Comparison of ENCODE assay signal across 8 cellular contexts in genomic region chr19:12774588-12775555, GRCh38. TPM values are rescaled to one million over a fixed set of nuclear protein-coding genes. Genes with fewer than 3 reads are reported as not detected.
DNase-seq lines count a peak whose midpoint lies in the region; ATAC-seq and TF ChIP-seq lines count a peak whose summit lies in the region.

Gene HOOK2 (minus strand): TSS chr19:12775552. CDS start chr19:12775449, 103 bp downstream.

- TF ChIP-seq POLR2A in NB4 (IDR thresholded peaks at IDR 0.05; ENCODE audit: extremely low read depth, insufficient read length) = no peak

- peak within 1 kb of the TSS; percentile 46 for H3K4me3 ChIP-seq in NB4 (ENCODE audit: low read depth, low read length)
- H3K4me3 ChIP-seq in neutrophil (ENCODE audit: low read depth in 1 of 2, low read length in 1 of 2) = peak within 1 kb of the TSS; percentile 80 to 86

- H3K27ac ChIP-seq in foreskin keratinocyte (peak within 1 kb of the TSS; percentile 79), neutrophil (peak within 1 kb of the TSS; percentile 79)

- no peak for TF ChIP-seq CTCF in NB4 (IDR thresholded peaks at IDR 0.05; ENCODE audit: low read depth, low read length)
- TF ChIP-seq CTCF in foreskin keratinocyte (conservative IDR thresholded peaks at IDR 0.05) = no peak
- no peak for TF ChIP-seq CTCF in neutrophil (IDR thresholded peaks at IDR 0.05)

- no peaks in the 10 kb centered on the region for H3K9me3 ChIP-seq in neutrophil

- H3K27me3 ChIP-seq in foreskin keratinocyte = no peaks in the 10 kb centered on the region
- no peaks in the 10 kb centered on the region for H3K27me3 ChIP-seq in neutrophil

- ATAC-seq in GM19351 (IDR thresholded peaks at IDR 0.05; ENCODE audit: unreplicated experiment) (peak; percentile 10), foreskin keratinocyte (peak; percentile 70), HG02973 (IDR thresholded peaks at IDR 0.05; ENCODE audit: unreplicated experiment) (no peak), GM21825 (IDR thresholded peaks at IDR 0.05; ENCODE audit: unreplicated experiment) (no peak)

- H3K4me1 ChIP-seq in foreskin keratinocyte = no peaks in the 10 kb centered on the region
- peaks cover 46 to 49% of the 10 kb centered on the region in 2 experiments for H3K4me1 ChIP-seq in neutrophil (ENCODE audit: control insufficient read depth in 1 of 2, insufficient read depth in 1 of 2, low read depth in 1 of 2, low read length in 1 of 2)

- DNase-seq in NB4 (ENCODE audit: low read depth) = no peak
- peak; percentile 60 for DNase-seq in activated CD8-positive, alpha-beta memory T cell treated with anti-CD3 and anti-CD28 coated beads, Interleukin-2, amount 50 U/mL, for 48 hours
- DNase-seq in foreskin keratinocyte = peak; percentile 80 to 92
- no peak for DNase-seq in NCI-H1092 treated with DMSO at 0.1 percent for 48 hours (lab: John Stamatoyannopoulos, UW)

- no peaks in the 10 kb centered on the region for H3K36me3 ChIP-seq in neutrophil

RNA-seq across cellular contexts. Expression of gene HOOK2, which starts in this region (rescaled TPM):
- 34.5 and 35.9 TPM in 2 replicates for total RNA-seq in foreskin keratinocyte
- polyA plus RNA-seq in foreskin keratinocyte = 32.9 and 35.5 TPM in 2 replicates

Comparison
In these comparisons a context has a peak if more than half of its experiments do, and no peak if none do; other contexts are left out.
1. ATAC-seq: peak in GM19351 (single experiment) and foreskin keratinocyte (single experiment); none in HG02973 (single experiment) and GM21825 (single experiment).
2. DNase-seq: peak in activated CD8-positive, alpha-beta memory T cell treated with anti-CD3 and anti-CD28 coated beads, Interleukin-2, amount 50 U/mL, for 48 hours (single experiment) and foreskin keratinocyte (2 of 2); none in NB4 (single experiment) and NCI-H1092 treated with DMSO at 0.1 percent for 48 hours (single experiment).